ENCODE assay signal across 8 cellular contexts in the genomic region with DNA sequence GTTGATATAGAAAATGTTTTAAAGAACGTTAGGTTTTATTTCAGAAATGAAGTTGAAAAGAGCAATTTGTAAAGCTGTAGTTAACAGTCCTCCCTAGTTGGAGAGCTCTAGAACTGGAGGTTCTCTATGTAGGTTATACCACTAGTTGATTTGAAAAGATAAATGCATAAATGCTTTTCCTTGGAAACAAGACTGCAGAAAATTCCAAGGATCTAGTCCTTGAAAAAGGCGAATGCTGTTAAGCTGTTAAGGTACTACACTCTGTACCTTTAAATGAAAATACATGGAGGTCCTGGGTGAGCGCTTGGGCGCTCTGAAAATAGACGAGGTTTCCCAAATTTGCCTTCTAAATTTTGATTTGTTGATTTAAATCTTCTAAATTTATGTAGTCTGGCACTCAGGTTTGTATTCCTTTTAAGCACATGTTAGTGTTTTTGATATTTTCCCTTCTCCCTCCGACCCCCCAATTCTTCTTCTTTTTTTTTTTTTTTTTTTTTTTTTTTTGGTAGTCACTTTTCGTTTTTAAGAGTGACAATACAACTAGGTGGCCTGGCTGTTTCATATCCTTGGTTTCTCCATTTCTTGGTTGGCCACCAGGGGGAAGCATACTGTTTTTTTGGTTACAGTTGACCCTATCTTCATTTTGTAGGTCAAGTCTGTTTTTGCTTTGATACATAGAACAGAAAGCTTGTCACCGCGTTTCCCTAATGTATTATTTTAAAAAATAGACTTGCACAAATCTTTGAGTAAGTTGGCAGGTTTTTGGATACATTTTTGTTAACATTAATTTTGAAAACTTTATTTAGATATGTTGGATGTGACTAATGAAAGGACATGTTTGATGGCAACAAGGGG. TPM values are rescaled to one million over a fixed set of nuclear protein-coding genes. Genes with fewer than 3 reads are reported as not detected.
A peak's percentile ranks its signal among the peaks of the same experiment; 100 is the strongest.
DNase-seq lines count a peak whose midpoint lies in the region; ATAC-seq and TF ChIP-seq lines count a peak whose summit lies in the region.

No MANE protein-coding gene starts in this region.

- H3K4me3 ChIP-seq in choroid plexus epithelial cell (ENCODE audit: low read depth, low read length) = peak overlapping the region; percentile 62

- peak; percentile 73 for TF ChIP-seq CTCF in choroid plexus epithelial cell (conservative IDR thresholded peaks at IDR 0.05; ENCODE audit: low read depth, low read length)

- ATAC-seq in HG02870 (IDR thresholded peaks at IDR 0.05; ENCODE audit: unreplicated experiment) = peak; percentile 43
- peak; percentile 60 for ATAC-seq in left lobe of liver

- DNase-seq in EH (ENCODE audit: low read depth) = peak; percentile 76
- peak; percentile 57 for DNase-seq in NCI-H2227 treated with DMSO at 0.1 percent for 48 hours (lab: John Stamatoyannopoulos, UW)
- peak; percentile 9 to 52 (median 17) for DNase-seq in activated CD4-positive, CD25-positive, alpha-beta regulatory T cell (lab: John Stamatoyannopoulos, UW)
- DNase-seq in choroid plexus epithelial cell (ENCODE audit: low read depth) = peak; percentile 85
- peak; percentile 64 for DNase-seq in left lobe of liver (ENCODE audit: low spot score)
- DNase-seq in stimulated activated CD4-positive, alpha-beta T cell treated with anti-CD3 and anti-CD28 coated beads, Interleukin-4, amount 100 ng/mL, for 4 hours = peak; percentile 33 to 51
- DNase-seq in NCI-H226 = no peak

RNA-seq across cellular contexts. Expression of a gene that starts 2.7 kb away (rescaled TPM):
- 0.35 TPM for total RNA-seq in left lobe of liver

RNA-seq across cellular contexts. Expression of a gene that starts 34.2 kb away (rescaled TPM):
- total RNA-seq in left lobe of liver = 4.0 TPM
